2 cellular contexts compared by ENCODE assay signal in the genomic region with DNA sequence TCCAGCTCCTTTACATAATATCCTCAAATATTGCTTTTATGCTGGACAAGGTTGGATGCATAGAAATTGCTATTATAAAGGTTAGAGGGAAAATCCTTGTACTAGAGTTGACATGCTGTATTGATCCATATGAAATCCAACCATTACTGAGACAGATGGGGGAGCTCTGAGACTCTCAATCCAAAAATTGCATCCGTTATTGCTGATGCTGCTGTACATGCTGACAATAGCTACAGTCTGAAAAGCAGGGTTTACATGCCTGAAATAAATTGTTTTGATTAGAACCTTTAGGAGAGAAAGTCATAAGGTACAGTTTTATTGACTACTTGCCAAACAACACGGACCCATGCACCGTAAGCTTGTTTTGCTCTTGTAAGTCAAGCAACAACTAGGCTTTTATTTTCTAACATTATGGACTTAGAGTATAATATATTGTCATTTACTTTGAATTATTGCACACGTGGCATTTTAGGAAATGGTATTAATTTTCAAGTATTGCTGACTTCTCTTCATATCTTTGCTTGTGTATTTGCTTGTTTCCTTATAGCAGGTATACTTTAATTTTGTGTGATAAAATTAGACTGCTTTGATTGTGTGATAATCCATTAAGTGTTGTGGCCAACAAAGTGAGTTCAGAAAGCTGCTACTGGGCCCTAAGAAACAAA.
A peak's percentile ranks its signal among the peaks of the same experiment; 100 is the strongest.
TF ChIP-seq lines count a peak whose summit lies in the region.

No MANE protein-coding gene starts in this region.

TF ChIP-seq in IMR-90, 13 proteins besides CTCF, POLR2A, EP300 and RAD21:
- TF ChIP-seq, protein P1, sequence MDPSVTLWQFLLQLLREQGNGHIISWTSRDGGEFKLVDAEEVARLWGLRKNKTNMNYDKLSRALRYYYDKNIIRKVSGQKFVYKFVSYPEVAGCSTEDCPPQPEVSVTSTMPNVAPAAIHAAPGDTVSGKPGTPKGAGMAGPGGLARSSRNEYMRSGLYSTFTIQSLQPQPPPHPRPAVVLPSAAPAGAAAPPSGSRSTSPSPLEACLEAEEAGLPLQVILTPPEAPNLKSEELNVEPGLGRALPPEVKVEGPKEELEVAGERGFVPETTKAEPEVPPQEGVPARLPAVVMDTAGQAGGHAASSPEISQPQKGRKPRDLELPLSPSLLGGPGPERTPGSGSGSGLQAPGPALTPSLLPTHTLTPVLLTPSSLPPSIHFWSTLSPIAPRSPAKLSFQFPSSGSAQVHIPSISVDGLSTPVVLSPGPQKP (IDR thresholded peaks at IDR 0.05; ENCODE audit: borderline replicate concordance, low read depth, low read length), result no peak
- peak; percentile 48 for TF ChIP-seq MAFK (IDR thresholded peaks at IDR 0.05; ENCODE audit: low read depth, low read length)

TF ChIP-seq in SK-N-SH, 30 proteins besides CTCF, POLR2A, EP300 and RAD21:
- TF ChIP-seq RFX5 (IDR thresholded peaks at IDR 0.05; ENCODE audit: low read length), result no peak
- TF ChIP-seq FOXJ3 (CRISPR knock-in tag; IDR thresholded peaks at IDR 0.05), result no peak
- TF ChIP-seq SMC3 (IDR thresholded peaks at IDR 0.05; ENCODE audit: low read depth, low read length), result peak; percentile 11; the same call in 1 of the 2 replicates
- TF ChIP-seq SIN3A (IDR thresholded peaks at IDR 0.05; ENCODE audit: borderline replicate concordance, low read depth, low read length), result no peak
- no peak for TF ChIP-seq MXI1 (IDR thresholded peaks at IDR 0.05; ENCODE audit: low read depth, low read length)
- no peak for TF ChIP-seq GATA2 (CRISPR knock-in tag; IDR thresholded peaks at IDR 0.05)
